8 cellular contexts compared by ENCODE assay signal in genomic region chr4:26860157-26860921, GRCh38. TPM values are rescaled to one million over a fixed set of nuclear protein-coding genes. Genes with fewer than 3 reads are reported as not detected.
DNase-seq lines count a peak whose midpoint lies in the region; ATAC-seq and TF ChIP-seq lines count a peak whose summit lies in the region.

Gene STIM2 (plus strand): TSS chr4:26860841.

- WGBS in prostate gland = under 1% methylated on average over 60 of the region's 74 CpGs
- under 1% methylated on average over 74 of the region's 74 CpGs for WGBS in urinary bladder

- TF ChIP-seq CTCF in left ventricle myocardium inferior (IDR thresholded peaks at IDR 0.05; ENCODE audit: borderline replicate concordance) = peak; percentile 52
- peak in 3 of 4 experiments; percentile 23 to 63 (median 61) for TF ChIP-seq CTCF in prostate gland (IDR thresholded peaks at IDR 0.05)

- no peaks in the 10 kb centered on the region for H3K27me3 Mint-ChIP-seq in T-helper 17 cell

- peak; percentile 89 for DNase-seq in NCI-H1694 treated with DMSO at 0.1 percent for 48 hours (lab: John Stamatoyannopoulos, UW)
- peak; percentile 97 to 100 (median 99) for DNase-seq in T-helper 17 cell
- DNase-seq in amygdala (lab: John Stamatoyannopoulos, UW) = peak; percentile 81 to 99 (median 96)
- peak; percentile 96 for DNase-seq in left ventricle myocardium inferior
- DNase-seq in prostate gland (ENCODE audit: low spot score) = peak; percentile 96

- peak within 1 kb of the TSS; percentile 98 for H3K27ac Mint-ChIP-seq in T-helper 17 cell

- H3K27ac ChIP-seq in left ventricle myocardium inferior (replicated peaks) (peak within 1 kb of the TSS; percentile 97), prostate gland (peak within 1 kb of the TSS; percentile 91 to 95), urinary bladder (ENCODE audit: low read depth) (peak within 1 kb of the TSS; percentile 93)

- H3K4me1 Mint-ChIP-seq in T-helper 17 cell = peaks cover 57% of the 10 kb centered on the region

- H3K4me1 ChIP-seq in left ventricle myocardium inferior = peaks cover 77% of the 10 kb centered on the region
- no peaks in the 10 kb centered on the region for H3K4me1 ChIP-seq in prostate gland (replicated peaks)
- no peaks in the 10 kb centered on the region for H3K4me1 ChIP-seq in urinary bladder (ENCODE audit: insufficient read depth)

- H3K27me3 ChIP-seq in left ventricle myocardium inferior (ENCODE audit: low read depth) (no peaks in the 10 kb centered on the region), prostate gland (replicated peaks; ENCODE audit: insufficient read depth) (no peaks in the 10 kb centered on the region)

- H3K4me3 Mint-ChIP-seq in T-helper 17 cell = peak within 1 kb of the TSS; percentile 99

- peak; percentile 64 for ATAC-seq in HG02885 (IDR thresholded peaks at IDR 0.05; ENCODE audit: poor library complexity, unreplicated experiment)
- peak; percentile 72 for ATAC-seq in T-helper 17 cell

- intact Hi-C loops in left ventricle myocardium inferior (cut with micrococcal nuclease) (loop anchor here (10.0 kb wide), 2 partner anchors 54 to 144 kb away; no protein-coding TSS in a partner anchor), prostate gland (cut with DNase I) (loop anchor here (5.0 kb wide), 1 partner anchor 147 kb away; no protein-coding TSS in a partner anchor)

- H3K36me3 ChIP-seq in left ventricle myocardium inferior (no peaks in the 10 kb centered on the region), prostate gland (no peaks in the 10 kb centered on the region), urinary bladder (ENCODE audit: insufficient read depth) (no peaks in the 10 kb centered on the region)

- peaks cover 9% of the 10 kb centered on the region for H3K36me3 Mint-ChIP-seq in T-helper 17 cell (ENCODE audit: low read depth)

- TF ChIP-seq POLR2A in GM15510 (IDR thresholded peaks at IDR 0.05; ENCODE audit: borderline replicate concordance, extremely low read depth, insufficient read length) (peak; percentile 86), prostate gland (IDR thresholded peaks at IDR 0.05) (peak; percentile 94)

- H3K9me3 ChIP-seq in T-helper 17 cell (ENCODE audit: control insufficient read depth, low read length, poor library complexity, severe bottlenecking) (no peaks in the 10 kb centered on the region), left ventricle myocardium inferior (replicated peaks) (no peaks in the 10 kb centered on the region), prostate gland (no peaks in the 10 kb centered on the region)

- H3K4me3 ChIP-seq in left ventricle myocardium inferior (peak within 1 kb of the TSS; percentile 90), prostate gland (peak within 1 kb of the TSS; percentile 91), urinary bladder (ENCODE audit: low read depth, low read length) (peak within 1 kb of the TSS; percentile 93)

RNA-seq across cellular contexts. Expression of gene STIM2, which starts in this region (rescaled TPM):
- total RNA-seq in T-helper 17 cell (10 to 100 TPM; 70.1 to 73.4 TPM), left ventricle myocardium inferior (12.2 TPM), prostate gland (10 to 100 TPM; 34.4 to 44.2 TPM), urinary bladder (34.9 TPM)
- 14.9 TPM for polyA plus RNA-seq in urinary bladder

Comparison
In these comparisons a context has a peak if more than half of its experiments do, and no peak if none do; other contexts are left out.
1. Peak in every context shown above with its lines: DNase-seq, ATAC-seq, H3K4me3 ChIP-seq and H3K27ac ChIP-seq.